ENCODE assay signal across 14 cellular contexts in genomic region chr6:142854589-142855488, GRCh38.
DNase-seq lines count a peak whose midpoint lies in the region; ATAC-seq and TF ChIP-seq lines count a peak whose summit lies in the region.
"Had no signal": no experiment of that assay in that cellular context is flagged by ENCODE, and none has a peak within 500 bp of the region (broad histone marks: within the 10 kb centered on the region; RNA-seq: fewer than 3 reads in every experiment).

No MANE protein-coding gene starts in this region.

- no peaks in the 10 kb centered on the region for H3K27me3 Mint-ChIP-seq in T-helper 2 cell treated with Interferon-gamma antibody and Interleukin-4, amounts not matched to agents 5 μg/mL and 100 μg/mL, for 36 hours (ENCODE audit: low read depth)
- no peaks in the 10 kb centered on the region for H3K27me3 Mint-ChIP-seq in activated naive CD8-positive, alpha-beta T cell treated with anti-CD3 and anti-CD28 coated beads, Interleukin-2, amount 10 ng/mL, durations not matched to agents 7 days and 5 days
- no peaks in the 10 kb centered on the region for H3K27me3 Mint-ChIP-seq in osteocyte (ENCODE audit: unreplicated experiment)

- POLR2A ChIA-PET in activated naive CD8-positive, alpha-beta T cell treated with anti-CD3 and anti-CD28 coated beads, Interleukin-2, amount 10 ng/mL, durations not matched to agents 7 days and 5 days (lab: Charles Lee): interaction anchor here (0.8 to 6.0 kb wide), 6 partner anchors 10 to 91 kb away, joined by 4 to 49 read pairs (median 4); partner anchors contain the start of gene HIVEP2

- peak overlapping the region; percentile 80 for H3K4me3 Mint-ChIP-seq in T-helper 2 cell treated with Interferon-gamma antibody and Interleukin-4, amounts not matched to agents 5 μg/mL and 100 μg/mL, for 36 hours
- H3K4me3 Mint-ChIP-seq in activated naive CD8-positive, alpha-beta T cell treated with anti-CD3 and anti-CD28 coated beads, Interleukin-2, amount 10 ng/mL, durations not matched to agents 7 days and 5 days: peak overlapping the region; percentile 82
- H3K4me3 Mint-ChIP-seq in osteocyte (ENCODE audit: unreplicated experiment): peak overlapping the region; percentile 20
- H3K4me3 Mint-ChIP-seq: dendritic cell treated with granulocyte-macrophage colony-stimulating factor and Interleukin-4, amounts not matched to agents 40 ng/mL and 50 ng/mL, for 4 days had no signal

- no peak for TF ChIP-seq CTCF in osteocyte (IDR thresholded peaks at IDR 0.05)

- peaks cover 12% of the 10 kb centered on the region for H3K36me3 Mint-ChIP-seq in T-helper 2 cell treated with Interferon-gamma antibody and Interleukin-4, amounts not matched to agents 5 μg/mL and 100 μg/mL, for 36 hours (ENCODE audit: low read depth)
- peaks cover 5% of the 10 kb centered on the region for H3K36me3 Mint-ChIP-seq in activated naive CD8-positive, alpha-beta T cell treated with anti-CD3 and anti-CD28 coated beads, Interleukin-2, amount 10 ng/mL, durations not matched to agents 7 days and 5 days
- peaks cover 3% of the 10 kb centered on the region for H3K36me3 Mint-ChIP-seq in osteocyte (ENCODE audit: unreplicated experiment)

- no peak for DNase-seq in T-helper 2 cell treated with Interferon-gamma antibody and Interleukin-4, amounts not matched to agents 5 μg/mL and 100 μg/mL, for 36 hours (ENCODE audit: low spot score)
- DNase-seq in T-helper 2 cell (no peak), M059J (ENCODE audit: low read depth) (peak; percentile 68), osteocyte (ENCODE audit: extremely low spot score, unreplicated experiment) (no peak), GM03348 (ENCODE audit: low spot score) (no peak), GM19240 (ENCODE audit: insufficient read length, low spot score) (no peak)
- no peak for DNase-seq in activated naive CD8-positive, alpha-beta T cell treated with anti-CD3 and anti-CD28 coated beads, Interleukin-2, amount 10 ng/mL, durations not matched to agents 7 days and 5 days
- DNase-seq: NCI-H1048, NCI-H526 treated with DMSO at 0.1 percent for 48 hours, SIG-M5, sigmoid colon, tibial artery had no signal

- peak overlapping the region; percentile 95 for H3K27ac Mint-ChIP-seq in T-helper 2 cell treated with Interferon-gamma antibody and Interleukin-4, amounts not matched to agents 5 μg/mL and 100 μg/mL, for 36 hours
- peak overlapping the region; percentile 95 for H3K27ac Mint-ChIP-seq in activated naive CD8-positive, alpha-beta T cell treated with anti-CD3 and anti-CD28 coated beads, Interleukin-2, amount 10 ng/mL, durations not matched to agents 7 days and 5 days
- peak overlapping the region; percentile 89 for H3K27ac Mint-ChIP-seq in osteocyte (ENCODE audit: unreplicated experiment)
- H3K27ac Mint-ChIP-seq: dendritic cell treated with granulocyte-macrophage colony-stimulating factor and Interleukin-4, amounts not matched to agents 40 ng/mL and 50 ng/mL, for 4 days had no signal

- H3K9me3 Mint-ChIP-seq in T-helper 2 cell treated with Interferon-gamma antibody and Interleukin-4, amounts not matched to agents 5 μg/mL and 100 μg/mL, for 36 hours: no peaks in the 10 kb centered on the region
- no peaks in the 10 kb centered on the region for H3K9me3 Mint-ChIP-seq in activated naive CD8-positive, alpha-beta T cell treated with anti-CD3 and anti-CD28 coated beads, Interleukin-2, amount 10 ng/mL, durations not matched to agents 7 days and 5 days
- H3K9me3 Mint-ChIP-seq in osteocyte (ENCODE audit: unreplicated experiment): peaks cover 6% of the 10 kb centered on the region
- H3K9me3 Mint-ChIP-seq: dendritic cell treated with granulocyte-macrophage colony-stimulating factor and Interleukin-4, amounts not matched to agents 40 ng/mL and 50 ng/mL, for 4 days had no signal

- ATAC-seq in activated naive CD8-positive, alpha-beta T cell treated with anti-CD3 and anti-CD28 coated beads, Interleukin-2, amount 10 ng/mL, durations not matched to agents 7 days and 5 days (ENCODE audit: low read depth): no peak
- ATAC-seq in HG03457 (IDR thresholded peaks at IDR 0.05; ENCODE audit: unreplicated experiment): no peak

- peaks cover 81% of the 10 kb centered on the region for H3K4me1 Mint-ChIP-seq in T-helper 2 cell treated with Interferon-gamma antibody and Interleukin-4, amounts not matched to agents 5 μg/mL and 100 μg/mL, for 36 hours (ENCODE audit: low read depth)
- peaks cover 81% of the 10 kb centered on the region for H3K4me1 Mint-ChIP-seq in activated naive CD8-positive, alpha-beta T cell treated with anti-CD3 and anti-CD28 coated beads, Interleukin-2, amount 10 ng/mL, durations not matched to agents 7 days and 5 days
- peaks cover 72% of the 10 kb centered on the region for H3K4me1 Mint-ChIP-seq in osteocyte (ENCODE audit: unreplicated experiment)

Comparison
In these comparisons a context has a peak if more than half of its experiments do, and no peak if none do; other contexts are left out.
1. H3K4me3 Mint-ChIP-seq: peak in every context shown above with its lines; median percentile 82 in activated naive CD8-positive, alpha-beta T cell treated with anti-CD3 and anti-CD28 coated beads, Interleukin-2, amount 10 ng/mL, durations not matched to agents 7 days and 5 days; 80 in T-helper 2 cell treated with Interferon-gamma antibody and Interleukin-4, amounts not matched to agents 5 μg/mL and 100 μg/mL, for 36 hours; 20 in osteocyte.